In the genomic region with DNA sequence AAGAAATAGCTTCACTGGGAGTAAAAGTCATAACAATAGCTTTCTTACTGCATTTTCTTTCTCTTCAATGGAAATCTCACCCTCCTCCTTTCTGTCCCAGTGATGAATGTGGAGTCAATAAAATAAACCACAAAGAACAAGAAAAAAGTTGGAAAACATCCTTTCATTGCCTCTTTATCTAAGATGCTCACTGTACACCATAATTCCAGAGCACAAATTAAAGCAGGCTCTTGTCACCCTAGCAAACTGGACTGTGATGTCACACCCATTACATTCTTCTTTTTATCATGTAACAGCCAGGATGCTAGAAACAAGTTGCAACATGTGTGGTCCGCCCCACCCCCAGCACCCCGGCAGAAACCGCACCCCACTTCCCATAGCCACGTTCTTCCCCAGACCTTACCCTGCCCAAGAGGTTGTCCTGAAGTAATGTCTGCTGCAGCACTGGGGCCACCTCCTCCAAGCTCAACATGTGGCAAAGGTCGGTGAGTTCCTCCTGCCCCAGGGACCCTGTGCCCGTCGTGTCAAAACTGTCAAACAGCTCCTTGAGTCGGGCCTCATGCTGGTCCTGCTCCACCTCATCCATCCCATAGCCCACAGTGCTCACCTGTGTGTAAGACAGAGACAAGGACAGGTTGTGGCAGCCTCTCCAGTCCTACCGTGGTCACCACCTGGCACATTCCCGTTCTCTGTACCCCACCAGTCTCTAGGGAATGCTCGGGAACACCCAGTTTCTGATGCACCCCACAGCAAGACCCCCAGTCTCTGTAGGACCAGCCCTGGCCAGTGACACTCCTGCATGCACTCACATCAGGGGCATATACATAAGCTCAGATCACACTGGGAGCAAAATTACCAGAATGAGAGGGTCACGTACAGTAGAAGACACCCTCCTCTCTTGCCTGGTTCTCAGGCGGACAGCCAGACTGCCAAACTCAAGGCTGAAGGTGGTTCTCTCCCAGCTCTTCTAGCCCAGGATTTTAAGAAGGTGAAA, we compare ENCODE assay signal across 9 cellular contexts. TPM values are rescaled to one million over a fixed set of nuclear protein-coding genes. Genes with fewer than 3 reads are reported as not detected.
DNase-seq lines count a peak whose midpoint lies in the region; ATAC-seq, FAIRE-seq and TF ChIP-seq lines count a peak whose summit lies in the region.
"Had no signal": no experiment of that assay in that cellular context is flagged by ENCODE, and none has a peak within 500 bp of the region (broad histone marks: within the 10 kb centered on the region; RNA-seq: fewer than 3 reads in every experiment).

No MANE protein-coding gene starts in this region.

- peak overlapping the region; percentile 68 for H3K4me2 ChIP-seq in GM12878 (ENCODE audit: control insufficient read depth, insufficient read depth)

- peaks cover 33% of the 10 kb centered on the region for H3K4me1 ChIP-seq in GM12878 (ENCODE audit: control insufficient read depth, insufficient read depth, low read length)

- H3K27me3 Mint-ChIP-seq in mesothelial cell of epicardium (ENCODE audit: low read depth): no peaks in the 10 kb centered on the region

- CTCF ChIA-PET in GM12878 (lab: Yijun Ruan, JAX): interaction anchor here (0.8 to 6.3 kb wide), 11 partner anchors 7 to 45 kb away, joined by 3 to 56 read pairs (median 8); a partner anchor contains a TSS

- intact Hi-C loops in GM12878 (cut with micrococcal nuclease; ENCODE audit: unreplicated experiment): loop anchor here (2.0 to 10.0 kb wide), 4 partner anchors 31 to 589 kb away; a partner anchor contains a TSS

- TF ChIP-seq POLR2A in GM19193 (IDR thresholded peaks at IDR 0.05; ENCODE audit: extremely low read depth, insufficient read depth, insufficient read length) (peak; percentile 50), GM12878 (IDR thresholded peaks at IDR 0.05; ENCODE audit: low read depth, low read length) (peak; percentile 50; the same call in 1 of the 2 replicates)

- no peak overlapping the region for H2AFZ ChIP-seq in GM12878 (ENCODE audit: control insufficient read depth, low read depth, low read length)

- H3K36me3 ChIP-seq in GM12878 (ENCODE audit: control insufficient read depth in 2 of 2, insufficient read depth in 2 of 2, low read length in 1 of 2): peaks cover 0 to 6% of the 10 kb centered on the region in 2 experiments

- peak; percentile 38 for FAIRE-seq in GM12878 (lab: Jason Lieb, UNC)

- TF ChIP-seq EP300 in GM12878 (IDR thresholded peaks at IDR 0.05; ENCODE audit: borderline replicate concordance in 1 of 2, control insufficient read depth in 1 of 2, low read depth in 2 of 2, low read length in 2 of 2): 0 out of 4 replicates have a peak, but pooled peaks have one; percentile 12 to 26

- peak overlapping the region; percentile 75 for H3K9ac ChIP-seq in GM12878 (ENCODE audit: control insufficient read depth, insufficient read depth, low read length)

- H3K9me3 Mint-ChIP-seq in mesothelial cell of epicardium: no peaks in the 10 kb centered on the region

- no peak for TF ChIP-seq RAD21 in GM12878 (IDR thresholded peaks at IDR 0.05; ENCODE audit: insufficient read depth, low read depth, low read length)

- SMC1A ChIA-PET in GM12878 (lab: Charles Lee; ENCODE audit: uncharacterized antibody, unreplicated experiment): interaction anchor here (0.9 to 16.9 kb wide), 18 partner anchors 8 to 221 kb away, joined by 3 to 360 read pairs (median 4); a partner anchor contains a TSS

- H3K36me3 Mint-ChIP-seq in mesothelial cell of epicardium: peaks cover 4% of the 10 kb centered on the region

- no peak overlapping the region for H3K27ac Mint-ChIP-seq in mesothelial cell of epicardium

- POLR2A ChIA-PET in GM12878 (lab: Charles Lee): interaction anchor here (0.5 to 4.6 kb wide), 13 partner anchors 8 to 294 kb away, joined by 3 to 39 read pairs (median 5); a partner anchor contains a TSS

- no peaks in the 10 kb centered on the region for H4K20me1 ChIP-seq in GM12878 (ENCODE audit: control insufficient read depth, insufficient read depth)

- H3K4me3 ChIP-seq in GM12878: peak overlapping the region; percentile 74
- H3K4me3 ChIP-seq in skin epidermis: no peak overlapping the region
- H3K4me3 ChIP-seq: SJSA1 had no signal

- peak overlapping the region; percentile 88 for H3K27ac ChIP-seq in GM12878 (ENCODE audit: control insufficient read depth, insufficient read depth)
- H3K27ac ChIP-seq in skin epidermis: peak overlapping the region in 14 of 21 experiments; percentile 8 to 85 (median 55)
- H3K27ac ChIP-seq: SJSA1 had no signal

- BruUV-seq in GM12878 (replicated peaks; lab: Mats Ljungman, UMichigan): TSS peak; percentile 60

- no peaks in the 10 kb centered on the region for H3K27me3 ChIP-seq in GM12878 (replicated peaks in 1 of 2; ENCODE audit: control insufficient read depth in 2 of 2, insufficient read depth in 2 of 2, low read length in 1 of 2)
- H3K27me3 ChIP-seq: SJSA1 had no signal

- ATAC-seq in GM12878 (peak; percentile 32), HG02973 (IDR thresholded peaks at IDR 0.05; ENCODE audit: unreplicated experiment) (no peak)

- no peak overlapping the region for H3K4me3 Mint-ChIP-seq in mesothelial cell of epicardium

- RAD21 ChIA-PET in GM12878 (lab: Charles Lee; ENCODE audit: unreplicated experiment): interaction anchor here (1.2 to 7.8 kb wide), 11 partner anchors 9 to 81 kb away, joined by 3 to 91 read pairs (median 7); a partner anchor contains a TSS

- peaks cover 96% of the 10 kb centered on the region for H3K79me2 ChIP-seq in GM12878 (ENCODE audit: control insufficient read depth, insufficient read depth, low read length)

- no peak for TF ChIP-seq CTCF in GM12878 (IDR thresholded peaks at IDR 0.05 in 2 of 3, conservative IDR thresholded peaks at IDR 0.05 in 1 of 3; ENCODE audit: control insufficient read depth in 2 of 3, extremely low read depth in 1 of 3, insufficient read depth in 1 of 3, low read depth in 3 of 3, low read length in 3 of 3)
- no peak for TF ChIP-seq CTCF in mesothelial cell of epicardium (IDR thresholded peaks at IDR 0.05; ENCODE audit: unreplicated experiment)

- no peaks in the 10 kb centered on the region; the same call in 2 of the 3 replicates for H3K9me3 ChIP-seq in GM12878 (replicated peaks; ENCODE audit: control insufficient read depth, insufficient read depth, low read length)
- H3K9me3 ChIP-seq: SJSA1 had no signal

- in situ Hi-C loops in GM12878 (cut with MboI): loop anchor here (10.0 kb wide), 1 partner anchor 1197 kb away; a partner anchor contains a TSS

- 4% methylated on average over 13 of the region's 13 CpGs for WGBS in GM12878 (ENCODE audit: insufficient coverage, insufficient replicate concordance, low lambda C conversion rate, missing lambda C conversion rate)

- H3K4me1 Mint-ChIP-seq in mesothelial cell of epicardium: peaks cover 6% of the 10 kb centered on the region

- peak; percentile 79 for DNase-seq in SIG-M5 treated with dmso at 0.1 percent for 504 hours (lab: John Stamatoyannopoulos, UW; ENCODE audit: unreplicated experiment)
- DNase-seq in GM12878 (ENCODE audit: low read depth, low spot score): peak; percentile 54
- no peak for DNase-seq in dermis blood vessel endothelial cell
- DNase-seq in NCI-H226: no peak
- no peak for DNase-seq in mesothelial cell of epicardium (ENCODE audit: low spot score in 2 of 2, unreplicated experiment in 2 of 2)

TF ChIP-seq in GM12878, 131 proteins besides CTCF, POLR2A, EP300 and RAD21 (continues in another document):
- TF ChIP-seq HDGF (IDR thresholded peaks at IDR 0.05): peak; percentile 44; the same call in 1 of the 2 replicates
- TF ChIP-seq CHD2 (IDR thresholded peaks at IDR 0.05; ENCODE audit: borderline replicate concordance, low read depth, low read length): peak; percentile 58; the same call in 1 of the 2 replicates
- TF ChIP-seq EED (IDR thresholded peaks at IDR 0.05; ENCODE audit: low read depth): peak; percentile 73

RNA-seq across cellular contexts. Expression of a gene that starts 9.2 kb away (rescaled TPM):
- 248 and 265 TPM in 2 replicates for total RNA-seq in GM12878 (2013; cell fraction: nucleolus; rRNA removed)
- total RNA-seq in GM12878 (2014; rRNA removed): 92.2 and 103 TPM in 2 replicates
- total RNA-seq in GM12878 (2014; rRNA removed; fragmentation: Illumina TruSeq; extraction: Trizol): 133 and 138 TPM in 2 replicates
- total RNA-seq in GM12878 (2021): 134 and 135 TPM in 2 replicates
- 39.4 TPM for polyA plus RNA-seq in GM12878 (2011; ENCODE audit: low read depth)
- 44.0 and 51.2 TPM in 2 replicates for polyA plus RNA-seq in GM12878 (2011; rRNA removed)
- 23.7 and 24.4 TPM in 2 replicates for polyA plus RNA-seq in GM12878 (2011; cell fraction: cytosol; rRNA removed)
- 52.6 and 57.6 TPM in 2 replicates for polyA plus RNA-seq in GM12878 (2011; cell fraction: nucleus; rRNA removed)
- 51.7 and 57.1 TPM in 2 replicates for polyA plus RNA-seq in GM12878 (2012)
- polyA plus RNA-seq in GM12878 (2014; fragmentation: Illumina TruSeq; extraction: Trizol): 101 and 122 TPM in 2 replicates
- polyA plus RNA-seq in GM12878 (2014; fragmentation: Nextera tagmentation; extraction: Ambion mirVana): 10 to 100 TPM; 16.2 to 17.0 TPM
- polyA plus RNA-seq in GM12878 (2014; rRNA removed): 57.5 and 67.6 TPM in 2 replicates
- 10 to 100 TPM; 30.5 to 73.1 TPM for polyA plus RNA-seq in GM12878 (2016; fragmentation: Nextera tagmentation; extraction: Ambion mirVana)
- 60.8 and 87.0 TPM in 2 replicates for polyA minus RNA-seq in GM12878 (2011; rRNA and poly(A)+ RNA removed)
- 25.0 and 33.6 TPM in 2 replicates for polyA minus RNA-seq in GM12878 (2011; cell fraction: cytosol; rRNA and poly(A)+ RNA removed)
- 52.8 and 99.4 TPM in 2 replicates for polyA minus RNA-seq in GM12878 (2011; cell fraction: nucleus; rRNA and poly(A)+ RNA removed)
- 45.6 and 49.1 TPM in 2 replicates for total RNA-seq in dermis blood vessel endothelial cell
- total RNA-seq in mesothelial cell of epicardium: 26.7 to 33.2 TPM (median 29.3 TPM) in 3 replicates

RNA-seq across cellular contexts. Expression of a gene that starts 50.1 kb away (rescaled TPM):
- total RNA-seq in GM12878 (2013; cell fraction: nucleolus; rRNA removed): not detected in 2 replicates
- total RNA-seq in GM12878 (2014; rRNA removed) (not detected in 2 replicates), GM12878 (2014; rRNA removed; fragmentation: Illumina TruSeq; extraction: Trizol) (not detected in 2 replicates), GM12878 (2021) (not detected in 2 replicates), dermis blood vessel endothelial cell (not detected in 2 replicates), mesothelial cell of epicardium (0.16 to 0.47 TPM (median 0.27 TPM) in 3 replicates)
- polyA plus RNA-seq in GM12878 (2011; ENCODE audit: low read depth): not detected
- polyA plus RNA-seq in GM12878 (2011; rRNA removed) (not detected in 2 replicates), GM12878 (2014; fragmentation: Illumina TruSeq; extraction: Trizol) (not detected in 2 replicates), GM12878 (2014; fragmentation: Nextera tagmentation; extraction: Ambion mirVana) (not detected), GM12878 (2014; rRNA removed) (not detected in 2 replicates), GM12878 (2016; fragmentation: Nextera tagmentation; extraction: Ambion mirVana) (not detected)
- polyA plus RNA-seq in GM12878 (2011; cell fraction: cytosol; rRNA removed): not detected in 2 replicates
- polyA plus RNA-seq in GM12878 (2011; cell fraction: nucleus; rRNA removed): not detected in 2 replicates
- not detected in 2 replicates for polyA plus RNA-seq in GM12878 (2012)
- not detected in 2 replicates for polyA minus RNA-seq in GM12878 (2011; rRNA and poly(A)+ RNA removed)
- not detected in 2 replicates for polyA minus RNA-seq in GM12878 (2011; cell fraction: cytosol; rRNA and poly(A)+ RNA removed)
- polyA minus RNA-seq in GM12878 (2011; cell fraction: nucleus; rRNA and poly(A)+ RNA removed): not detected in 2 replicates
- total RNA-seq: SJSA1 had no signal

Comparison
In these comparisons a context has a peak if more than half of its experiments do, and no peak if none do; other contexts are left out.
1. DNase-seq: peak in SIG-M5 treated with dmso at 0.1 percent for 504 hours (single experiment) and GM12878 (single experiment); none in dermis blood vessel endothelial cell (single experiment), NCI-H226 (single experiment) and mesothelial cell of epicardium (0 of 2).